In genomic region chr19:20167020-20167644, GRCh38 we compare ENCODE assay signal across 8 cellular contexts. TPM values are rescaled to one million over a fixed set of nuclear protein-coding genes. Genes with fewer than 3 reads are reported as not detected.
DNase-seq lines count a peak whose midpoint lies in the region; ATAC-seq and TF ChIP-seq lines count a peak whose summit lies in the region.

ZNF486 (plus strand) TSS chr19:20167214; CDS start chr19:20167331, 117 bp downstream.

- TF ChIP-seq CTCF in NB4 (IDR thresholded peaks at IDR 0.05; ENCODE audit: low read depth, low read length): no peak

- TF ChIP-seq POLR2A in NB4 (IDR thresholded peaks at IDR 0.05; ENCODE audit: extremely low read depth, insufficient read length): no peak

- ATAC-seq in GM21723 (IDR thresholded peaks at IDR 0.05; ENCODE audit: unreplicated experiment) (peak; percentile 89), left lobe of liver (peak; percentile 72)

- DNase-seq in Caki2 (ENCODE audit: low read depth) (peak; percentile 93), NB4 (ENCODE audit: low read depth) (peak; percentile 94), dermis microvascular lymphatic vessel endothelial cell (ENCODE audit: low read depth in 2 of 2) (peak; percentile 97 to 98), left lobe of liver (ENCODE audit: low spot score) (peak; percentile 78), NCI-H2081 (lab: John Stamatoyannopoulos, UW) (no peak)
- DNase-seq in activated CD4-positive, alpha-beta T cell treated with anti-CD3 and anti-CD28 coated beads, Interleukin-2, amount 50 U/mL, for 1 hour: peak; percentile 89
- DNase-seq in stimulated activated CD4-positive, alpha-beta T cell treated with anti-CD3 and anti-CD28 coated beads, Interleukin-1b, Interleukin-23, amount 100 ng/mL, for 4 hours (ENCODE audit: low read depth in 2 of 2): peak; percentile 76 to 82

- in situ Hi-C loops in Caki2 (cut with HindIII; ENCODE audit: low pct_unique_long_range_greater_than_20kb, low sequenced_read_pairs): no loop called here

- H3K4me3 ChIP-seq in NB4 (ENCODE audit: low read depth, low read length): peak within 1 kb of the TSS; percentile 74

RNA-seq across cellular contexts. Expression of gene ZNF486, which starts in this region (rescaled TPM):
- 3.5 and 6.1 TPM in 2 replicates for total RNA-seq in Caki2 (2014; rRNA removed; shearing (Covaris generic); ENCODE audit: low replicate concordance)
- total RNA-seq in dermis microvascular lymphatic vessel endothelial cell (5.4 and 6.8 TPM in 2 replicates), left lobe of liver (0.70 TPM)

Comparison
In these comparisons a context has a peak if more than half of its experiments do, and no peak if none do; other contexts are left out.
1. Peak in DNase-seq and ATAC-seq in left lobe of liver; RNA of the gene not detected or under 1 TPM.
2. DNase-seq: peak in Caki2 (single experiment), NB4 (single experiment), activated CD4-positive, alpha-beta T cell treated with anti-CD3 and anti-CD28 coated beads, Interleukin-2, amount 50 U/mL, for 1 hour (single experiment), dermis microvascular lymphatic vessel endothelial cell (2 of 2) and stimulated activated CD4-positive, alpha-beta T cell treated with anti-CD3 and anti-CD28 coated beads, Interleukin-1b, Interleukin-23, amount 100 ng/mL, for 4 hours (2 of 2); none in NCI-H2081 (0 of 2).